9 cellular contexts compared by ENCODE assay signal in genomic region chr10:19815036-19815435, GRCh38. TPM values are rescaled to one million over a fixed set of nuclear protein-coding genes. Genes with fewer than 3 reads are reported as not detected.
DNase-seq lines count a peak whose midpoint lies in the region; TF ChIP-seq lines count a peak whose summit lies in the region.
"Had no signal": no experiment of that assay in that cellular context is flagged by ENCODE, and none has a peak within 500 bp of the region (broad histone marks: within the 10 kb centered on the region; RNA-seq: fewer than 3 reads in every experiment).

No MANE protein-coding gene starts in this region.

- intact Hi-C loops in ovary (cut with DNase I): loop anchor here in 1 of 4 donors (10.0 kb wide), 1 partner anchor 170 kb away; no protein-coding TSS in a partner anchor

- POLR2A ChIA-PET in AG04450 (lab: Yijun Ruan, JAX): interaction anchor here (0.5 to 0.9 kb wide), 2 partner anchors 49 to 291 kb away, joined by 3 read pairs; no protein-coding TSS in a partner anchor

- TF ChIP-seq POLR2A in ovary (IDR thresholded peaks at IDR 0.05): no peak

- H3K4me1 ChIP-seq in ovary (ENCODE audit: insufficient read depth): peaks cover 1% of the 10 kb centered on the region

- H3K36me3 ChIP-seq in SK-N-MC (ENCODE audit: insufficient read depth, low read length) (peaks cover 4% of the 10 kb centered on the region; the same call in 1 of the 2 replicates), ovary (no peaks in the 10 kb centered on the region)

- no peak for DNase-seq in AG04450 (ENCODE audit: low read depth, low spot score)
- DNase-seq in SK-N-MC (ENCODE audit: low read depth, low spot score): no peak
- DNase-seq in glutamatergic neuron: no peak
- DNase-seq in ovary: no peak
- DNase-seq in cerebellum (ENCODE audit: low spot score): no peak
- DNase-seq in NCI-H1694 (lab: John Stamatoyannopoulos, UW): no peak
- no peak for DNase-seq in T1000 (lab: John Stamatoyannopoulos, UW)
- no peak for DNase-seq in SIG-M5 treated with dmso at 0.1 percent for 504 hours (lab: John Stamatoyannopoulos, UW; ENCODE audit: unreplicated experiment)
- DNase-seq: activated CD8-positive, alpha-beta memory T cell treated with anti-CD3 and anti-CD28 coated beads for 24 hours had no signal

- TF ChIP-seq CTCF in AG04450 (IDR thresholded peaks at IDR 0.05; ENCODE audit: low read depth, low read length): no peak
- no peak for TF ChIP-seq CTCF in glutamatergic neuron (IDR thresholded peaks at IDR 0.05; ENCODE audit: partially characterized antibody, unreplicated experiment)
- TF ChIP-seq CTCF in ovary (IDR thresholded peaks at IDR 0.05): no peak

- H3K9me3 Mint-ChIP-seq in glutamatergic neuron (ENCODE audit: unreplicated experiment): no peaks in the 10 kb centered on the region

- no peak overlapping the region for H3K27ac Mint-ChIP-seq in glutamatergic neuron (ENCODE audit: unreplicated experiment)

- H3K9me3 ChIP-seq in AG04450 (ENCODE audit: control insufficient read depth, insufficient read depth, low read length) (peaks cover 4% of the 10 kb centered on the region; the same call in 1 of the 2 replicates), SK-N-MC (ENCODE audit: low read depth, low read length) (no peaks in the 10 kb centered on the region; the same call in 1 of the 2 replicates), ovary (no peaks in the 10 kb centered on the region)

- H3K27me3 Mint-ChIP-seq in glutamatergic neuron (ENCODE audit: unreplicated experiment): peaks cover 8% of the 10 kb centered on the region

- WGBS in ovary, 3 donors: 2 to 4% (median 2%) methylated on average over 11 of the region's 11 CpGs

- H3K4me3 ChIP-seq in AG04450 (ENCODE audit: low read depth, low read length) (peak overlapping the region; percentile 78), SK-N-MC (peak overlapping the region; percentile 87), ovary (peak overlapping the region; percentile 53)

- H3K4me1 Mint-ChIP-seq in glutamatergic neuron (ENCODE audit: low read depth, unreplicated experiment): peaks cover 4% of the 10 kb centered on the region

- H3K9ac ChIP-seq in SK-N-MC (ENCODE audit: insufficient read length): peak overlapping the region; percentile 79

- peak overlapping the region; percentile 78 for H3K4me3 Mint-ChIP-seq in glutamatergic neuron (ENCODE audit: unreplicated experiment)

- no peak for TF ChIP-seq EP300 in ovary (IDR thresholded peaks at IDR 0.05)

- no peaks in the 10 kb centered on the region for H3K36me3 Mint-ChIP-seq in glutamatergic neuron (ENCODE audit: unreplicated experiment)

- peaks cover 11% of the 10 kb centered on the region for H3K27me3 ChIP-seq in AG04450 (ENCODE audit: control insufficient read depth, insufficient read depth, low read length)
- H3K27me3 ChIP-seq in ovary: no peaks in the 10 kb centered on the region

- H3K27ac ChIP-seq in AG04450 (ENCODE audit: low read depth, low read length) (no peak overlapping the region), SK-N-MC (peak overlapping the region; percentile 87; the same call in 1 of the 2 replicates), ovary (no peak overlapping the region)

- CTCF ChIA-PET in AG04450 (lab: Charles Lee): no interaction called here

RNA-seq across cellular contexts. Expression of gene PLXDC2, which starts 1.2 kb away (rescaled TPM):
- 8.9 and 10.4 TPM in 2 replicates for polyA plus RNA-seq in AG04450 (2011; rRNA removed)
- polyA minus RNA-seq in AG04450 (2011; rRNA and poly(A)+ RNA removed): 10.9 and 13.1 TPM in 2 replicates
- 3.9 TPM for total RNA-seq in glutamatergic neuron (ENCODE audit: unreplicated experiment)
- 10 to 100 TPM; 20.5 to 45.1 (median 38.0) TPM for total RNA-seq in ovary
- 10 to 100 TPM; 13.6 to 76.0 TPM for polyA plus RNA-seq in ovary
- 59.6 TPM for total RNA-seq in cerebellum
